In genomic region chr6:128156315-128157111, GRCh38 we compare ENCODE assay signal across 13 cellular contexts.
"Had no signal": no experiment of that assay in that cellular context is flagged by ENCODE, and none has a peak within 500 bp of the region (broad histone marks: within the 10 kb centered on the region; RNA-seq: fewer than 3 reads in every experiment).

No MANE protein-coding gene starts in this region.

- H3K27me3 Mint-ChIP-seq: activated CD8-positive, alpha-beta T cell treated with anti-CD3 and anti-CD28 coated beads for 36 hours had no signal

- DNase-seq: activated CD4-positive, alpha-beta T cell treated with anti-CD3 and anti-CD28 coated beads for 4 hours; activated CD8-positive, alpha-beta memory T cell treated with anti-CD3 and anti-CD28 coated beads, Interleukin-2, amount 50 U/mL, for 4 hours; activated CD8-positive, alpha-beta T cell treated with anti-CD3 and anti-CD28 coated beads for 36 hours; activated naive CD4-positive, alpha-beta T cell; aorta; dorsolateral prefrontal cortex; glutamatergic neuron; immature natural killer cell; left cardiac atrium; naive thymus-derived CD4-positive, alpha-beta T cell; posterior cingulate gyrus; tibial artery; WERI-Rb-1 had no signal

- ATAC-seq: activated CD8-positive, alpha-beta T cell treated with anti-CD3 and anti-CD28 coated beads for 36 hours; left cardiac atrium; naive thymus-derived CD4-positive, alpha-beta T cell had no signal

- H3K9me3 Mint-ChIP-seq: immature natural killer cell had no signal

- H3K4me3 Mint-ChIP-seq: activated CD8-positive, alpha-beta T cell treated with anti-CD3 and anti-CD28 coated beads for 36 hours; immature natural killer cell; naive thymus-derived CD4-positive, alpha-beta T cell had no signal

- H3K27ac Mint-ChIP-seq: activated CD8-positive, alpha-beta T cell treated with anti-CD3 and anti-CD28 coated beads for 36 hours; immature natural killer cell; naive thymus-derived CD4-positive, alpha-beta T cell had no signal

- H3K36me3 Mint-ChIP-seq: immature natural killer cell had no signal
